30 cellular contexts compared by ENCODE assay signal in genomic region chr7:12855036-12855435, GRCh38.
"Had no signal": no experiment of that assay in that cellular context is flagged by ENCODE, and none has a peak within 500 bp of the region (broad histone marks: within the 10 kb centered on the region; RNA-seq: fewer than 3 reads in every experiment).

No MANE protein-coding gene starts in this region.

- H3K79me2 ChIP-seq: parathyroid adenoma had no signal

- H3K4me1 Mint-ChIP-seq: naive thymus-derived CD8-positive, alpha-beta T cell; nephron progenitor cell; neural crest cell; stimulated activated effector memory CD8-positive, alpha-beta T cell treated with anti-CD3 and anti-CD28 coated beads, Interleukin-12 subunit alpha, Interleukin-12 subunit beta, amount 100 ng/mL, for 72 hours; stimulated activated naive B cell treated with anti-CD40 and anti-IgM and Interleukin-4, amounts not matched to agents 10 μg/mL and 1 μg/mL and 100 μg/mL, for 72 hours had no signal

- H3K9ac ChIP-seq: parathyroid adenoma had no signal

- H2AFZ ChIP-seq: parathyroid adenoma had no signal

- H3K27me3 Mint-ChIP-seq: natural killer cell treated with Interleukin-12 subunit alpha and Interleukin-12 subunit beta and Interleukin-15 and Interleukin-18, amount 100 ng/mL, for 72 hours; progenitor cell of endocrine pancreas; stimulated activated naive B cell treated with anti-CD40 and anti-IgM and Interleukin-4, amounts not matched to agents 10 μg/mL and 1 μg/mL and 100 μg/mL, for 72 hours; stimulated activated naive CD8-positive, alpha-beta T cell treated with anti-CD3 and anti-CD28 coated beads, Interleukin-15, Interleukin-2, amounts not matched to agents 100 ng/mL and 50 ng/mL, for 24 hours had no signal

- H3K4me3 Mint-ChIP-seq: naive thymus-derived CD8-positive, alpha-beta T cell; natural killer cell treated with Interleukin-12 subunit alpha and Interleukin-12 subunit beta and Interleukin-15 and Interleukin-18, amount 100 ng/mL, for 72 hours; nephron progenitor cell; neural crest cell; stimulated activated effector memory CD8-positive, alpha-beta T cell treated with anti-CD3 and anti-CD28 coated beads, Interleukin-12 subunit alpha, Interleukin-12 subunit beta, amount 100 ng/mL, for 72 hours; stimulated activated naive B cell treated with anti-CD40 and anti-IgM and Interleukin-4, amounts not matched to agents 10 μg/mL and 1 μg/mL and 100 μg/mL, for 72 hours; stimulated activated naive CD8-positive, alpha-beta T cell treated with anti-CD3 and anti-CD28 coated beads, Interleukin-15, Interleukin-2, amounts not matched to agents 100 ng/mL and 50 ng/mL, for 24 hours had no signal

- H3K9me3 ChIP-seq: neutrophil, ovary, psoas muscle, right lobe of liver, sigmoid colon, stomach, thoracic aorta, thyroid gland, tibial nerve, upper lobe of right lung, uterus had no signal

- H3K27me3 ChIP-seq: neutrophil, ovary, right lobe of liver, sigmoid colon, stomach, thyroid gland, tibial nerve, upper lobe of right lung, uterus had no signal

- H3K36me3 ChIP-seq: neutrophil, ovary, right lobe of liver, sigmoid colon, stomach, thoracic aorta, thyroid gland, tibial nerve, upper lobe of right lung, uterus had no signal

- H3K36me3 Mint-ChIP-seq: naive thymus-derived CD8-positive, alpha-beta T cell; natural killer cell treated with Interleukin-12 subunit alpha and Interleukin-12 subunit beta and Interleukin-15 and Interleukin-18, amount 100 ng/mL, for 72 hours; stimulated activated effector memory CD8-positive, alpha-beta T cell treated with anti-CD3 and anti-CD28 coated beads, Interleukin-12 subunit alpha, Interleukin-12 subunit beta, amount 100 ng/mL, for 72 hours; stimulated activated naive B cell treated with anti-CD40 and anti-IgM and Interleukin-4, amounts not matched to agents 10 μg/mL and 1 μg/mL and 100 μg/mL, for 72 hours had no signal

- H3K4me1 ChIP-seq: parathyroid adenoma, psoas muscle, right lobe of liver, sigmoid colon, stomach, thyroid gland, tibial nerve, upper lobe of right lung, uterus had no signal

- H3K9me3 Mint-ChIP-seq: naive thymus-derived CD8-positive, alpha-beta T cell; stimulated activated effector memory CD8-positive, alpha-beta T cell treated with anti-CD3 and anti-CD28 coated beads, Interleukin-12 subunit alpha, Interleukin-12 subunit beta, amount 100 ng/mL, for 72 hours; stimulated activated naive B cell treated with anti-CD40 and anti-IgM and Interleukin-4, amounts not matched to agents 10 μg/mL and 1 μg/mL and 100 μg/mL, for 72 hours; stimulated activated naive CD8-positive, alpha-beta T cell treated with anti-CD3 and anti-CD28 coated beads, Interleukin-15, Interleukin-2, amounts not matched to agents 100 ng/mL and 50 ng/mL, for 24 hours had no signal

- H3K27ac ChIP-seq: neutrophil, ovary, parathyroid adenoma, psoas muscle, right lobe of liver, sigmoid colon, stomach, thoracic aorta, thyroid gland, tibial nerve, upper lobe of right lung, uterus had no signal

- H3K27ac Mint-ChIP-seq: naive thymus-derived CD8-positive, alpha-beta T cell; natural killer cell treated with Interleukin-12 subunit alpha and Interleukin-12 subunit beta and Interleukin-15 and Interleukin-18, amount 100 ng/mL, for 72 hours; nephron progenitor cell; progenitor cell of endocrine pancreas; stimulated activated effector memory CD8-positive, alpha-beta T cell treated with anti-CD3 and anti-CD28 coated beads, Interleukin-12 subunit alpha, Interleukin-12 subunit beta, amount 100 ng/mL, for 72 hours; stimulated activated naive B cell treated with anti-CD40 and anti-IgM and Interleukin-4, amounts not matched to agents 10 μg/mL and 1 μg/mL and 100 μg/mL, for 72 hours; stimulated activated naive CD8-positive, alpha-beta T cell treated with anti-CD3 and anti-CD28 coated beads, Interleukin-15, Interleukin-2, amounts not matched to agents 100 ng/mL and 50 ng/mL, for 24 hours had no signal

- ATAC-seq: naive thymus-derived CD8-positive, alpha-beta T cell; natural killer cell treated with Interleukin-12 subunit alpha and Interleukin-12 subunit beta and Interleukin-15 and Interleukin-18, amount 100 ng/mL, for 72 hours; psoas muscle; right cardiac atrium; right lobe of liver; stimulated activated effector memory CD8-positive, alpha-beta T cell treated with anti-CD3 and anti-CD28 coated beads, Interleukin-12 subunit alpha, Interleukin-12 subunit beta, amount 100 ng/mL, for 72 hours; stimulated activated naive B cell treated with anti-CD40 and anti-IgM and Interleukin-4, amounts not matched to agents 10 μg/mL and 1 μg/mL and 100 μg/mL, for 72 hours; upper lobe of right lung had no signal

- FAIRE-seq: small intestine had no signal

- DNase-seq: naive thymus-derived CD8-positive, alpha-beta T cell; nephron progenitor cell; occipital lobe; ovary; posterior cingulate gyrus; psoas muscle; right cardiac atrium; right lobe of liver; sigmoid colon; small intestine; stimulated activated CD4-positive, alpha-beta T cell treated with anti-CD3 and anti-CD28 coated beads, Interleukin-15, amount 100 ng/mL, for 24 hours; stimulated activated CD4-positive, alpha-beta T cell treated with anti-CD3 and anti-CD28 coated beads, Interleukin-2, amount 100 ng/mL, for 24 hours; stimulated activated CD4-positive, alpha-beta T cell treated with anti-CD3 and anti-CD28 coated beads, Interleukin-2, amount 100 ng/mL, for 48 hours; stimulated activated CD4-positive, alpha-beta T cell treated with anti-CD3 and anti-CD28 coated beads, Interleukin-4, amount 100 ng/mL, for 24 hours; stimulated activated naive B cell treated with anti-CD40 and anti-IgM and Interleukin-4, amounts not matched to agents 10 μg/mL and 1 μg/mL and 100 μg/mL, for 72 hours; stimulated activated naive CD4-positive, alpha-beta T cell treated with Interleukin-2 at 50 U/mL for 16 hours; stomach; thyroid gland; trophoblast cell; upper lobe of right lung; uterus had no signal

- H3K4me3 ChIP-seq: ovary, psoas muscle, right lobe of liver, sigmoid colon, stomach, thoracic aorta, thyroid gland, tibial nerve, upper lobe of right lung, uterus had no signal
